8 cellular contexts compared by ENCODE assay signal in the genomic region with DNA sequence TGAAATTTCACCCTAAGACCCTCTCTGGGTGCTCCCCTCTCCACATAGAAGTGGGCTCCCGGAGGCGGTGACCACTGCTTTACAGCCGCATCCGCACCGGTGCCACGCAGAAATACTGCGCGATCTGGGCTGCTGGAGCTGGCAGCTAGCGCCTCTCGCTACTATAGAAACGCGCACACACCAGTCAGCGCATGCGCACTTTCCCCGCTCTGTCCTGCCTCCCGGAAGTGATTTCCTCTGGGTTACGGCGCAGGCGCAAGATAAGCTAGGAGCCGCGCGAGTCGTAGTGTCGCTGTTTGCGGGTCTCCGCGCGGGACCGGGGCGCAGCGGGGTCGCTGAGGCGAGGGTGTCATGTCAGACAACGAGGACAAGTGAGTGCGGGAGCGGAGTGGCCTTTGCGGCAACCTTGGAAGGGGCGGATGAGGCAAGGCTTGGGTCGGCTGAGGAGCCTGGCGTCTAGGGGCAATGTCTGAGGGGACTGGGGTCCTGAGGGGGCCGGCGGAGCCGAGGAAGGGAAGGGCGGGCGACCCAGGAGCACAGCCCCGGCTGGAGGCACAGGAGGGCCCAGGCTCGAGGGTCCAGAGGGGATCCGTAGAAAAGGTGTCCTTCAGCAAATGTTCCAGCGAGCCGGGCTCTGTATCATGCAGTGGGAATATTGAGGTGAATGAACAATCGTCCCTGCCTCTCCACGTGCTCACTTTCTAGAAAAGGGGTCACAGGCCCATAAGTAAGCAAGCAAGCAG. TPM values are rescaled to one million over a fixed set of nuclear protein-coding genes. Genes with fewer than 3 reads are reported as not detected.
DNase-seq lines count a peak whose midpoint lies in the region; TF ChIP-seq lines count a peak whose summit lies in the region.

A gene (minus strand): TSS at position 165 of the 743 bp plus-strand sequence. CDS start 452 bp downstream, outside the sequence.
A gene (plus strand): TSS at position 263 of the 743 bp plus-strand sequence. CDS start 89 bp downstream, at position 352.

- H3K27me3 ChIP-seq in effector memory CD4-positive, alpha-beta T cell (replicated peaks; ENCODE audit: control insufficient read depth, insufficient read depth, low read length, poor library complexity, severe bottlenecking), result peaks cover 3% of the 10 kb centered on the region

- DNase-seq in COR-L47 (lab: John Stamatoyannopoulos, UW) (peak; percentile 94), GM20000 (ENCODE audit: low spot score) (peak; percentile 97), HT-29 (ENCODE audit: low spot score) (peak; percentile 94), medulla oblongata (ENCODE audit: extremely low spot score) (peak; percentile 98)
- DNase-seq in NK-92 treated with Interleukin-12 subunit alpha and Interleukin-12 subunit beta, amount 100 ng/mL, for 24 hours (lab: John Stamatoyannopoulos, UW), result peak; percentile 86
- peak; percentile 92 to 93 for DNase-seq in activated CD8-positive, alpha-beta memory T cell treated with anti-CD3 and anti-CD28 coated beads for 4 hours (ENCODE audit: low read depth in 2 of 2)
- DNase-seq in effector memory CD4-positive, alpha-beta T cell, result peak; percentile 89 to 96 (median 94)
- DNase-seq in stimulated activated CD4-positive, alpha-beta T cell treated with anti-CD3 and anti-CD28 coated beads, TNF-alpha, amount 100 ng/mL, for 48 hours (ENCODE audit: low read depth in 3 of 3), result peak; percentile 91 to 94 (median 94)

- H3K36me3 ChIP-seq in effector memory CD4-positive, alpha-beta T cell (ENCODE audit: control insufficient read depth, insufficient read depth, low read length), result peaks cover 17% of the 10 kb centered on the region

- peak within 1 kb of the TSS; percentile 91 for H3K4me3 ChIP-seq in effector memory CD4-positive, alpha-beta T cell (ENCODE audit: insufficient read depth, low read depth, low read length, poor library complexity, severe bottlenecking)

- no peaks in the 10 kb centered on the region for H3K9me3 ChIP-seq in effector memory CD4-positive, alpha-beta T cell (ENCODE audit: control insufficient read depth, low read length)

- H3K4me1 ChIP-seq in effector memory CD4-positive, alpha-beta T cell (ENCODE audit: control insufficient read depth, insufficient read depth, low read length, poor library complexity, severe bottlenecking), result peaks cover 13% of the 10 kb centered on the region

- no peak for TF ChIP-seq CTCF in GM20000 (IDR thresholded peaks at IDR 0.05; ENCODE audit: extremely low read depth, missing control alignments)

- H3K27ac ChIP-seq in effector memory CD4-positive, alpha-beta T cell (ENCODE audit: insufficient read depth, low read length, poor library complexity, severe bottlenecking), result peak within 1 kb of the TSS; percentile 70

RNA-seq across cellular contexts. Expression of the first gene that starts in this region (rescaled TPM):
- not detected in 2 replicates for total RNA-seq in HT-29 (2014; rRNA removed; shearing (Covaris generic))

RNA-seq across cellular contexts. Expression of the second gene that starts in this region (rescaled TPM):
- 122 and 144 TPM in 2 replicates for total RNA-seq in HT-29 (2014; rRNA removed; shearing (Covaris generic))

Comparison
In these comparisons a context has a peak if more than half of its experiments do, and no peak if none do; other contexts are left out.
1. Peak in every context shown above with its lines: DNase-seq, H3K4me3 ChIP-seq and H3K27ac ChIP-seq.